In genomic region chr15:39144051-39144450, GRCh38 we compare ENCODE assay signal across 22 cellular contexts.
DNase-seq lines count a peak whose midpoint lies in the region; ATAC-seq and TF ChIP-seq lines count a peak whose summit lies in the region.
"Had no signal": no experiment of that assay in that cellular context is flagged by ENCODE, and none has a peak within 500 bp of the region (broad histone marks: within the 10 kb centered on the region; RNA-seq: fewer than 3 reads in every experiment).

No MANE protein-coding gene starts in this region.

- POLR2A ChIA-PET in activated CD8-positive, alpha-beta T cell treated with anti-CD3 and anti-CD28 coated beads for 36 hours (lab: Charles Lee): interaction anchor here (1.2 kb wide), 1 partner anchor 14 kb away, joined by 5 read pairs; no protein-coding TSS in a partner anchor
- POLR2A ChIA-PET in activated CD8-positive, alpha-beta T cell treated with anti-CD3 and anti-CD28 coated beads, Interleukin-2, amount 10 ng/mL, durations not matched to agents 7 days and 5 days (lab: Charles Lee): no interaction called here
- POLR2A ChIA-PET in CD4-positive, alpha-beta T cell (lab: Charles Lee): no interaction called here

- H3K4me3 ChIP-seq in rectal smooth muscle tissue (ENCODE audit: low read length): no peak overlapping the region
- H3K4me3 ChIP-seq: BLaER1, GM12878, PC-9 had no signal

- no peak overlapping the region for H3K4me3 Mint-ChIP-seq in activated CD8-positive, alpha-beta T cell treated with anti-CD3 and anti-CD28 coated beads for 36 hours
- H3K4me3 Mint-ChIP-seq in activated CD8-positive, alpha-beta T cell treated with anti-CD3 and anti-CD28 coated beads, Interleukin-2, amount 10 ng/mL, durations not matched to agents 7 days and 5 days: no peak overlapping the region
- H3K4me3 Mint-ChIP-seq in activated naive CD8-positive, alpha-beta T cell treated with anti-CD3 and anti-CD28 coated beads for 36 hours: no peak overlapping the region
- no peak overlapping the region for H3K4me3 Mint-ChIP-seq in CD4-positive, alpha-beta T cell
- H3K4me3 Mint-ChIP-seq: CD8-positive, alpha-beta T cell; H9 had no signal

- H3K36me3 ChIP-seq in rectal smooth muscle tissue (ENCODE audit: control insufficient read depth, insufficient read depth, low read length): no peaks in the 10 kb centered on the region
- H3K36me3 ChIP-seq: BLaER1 had no signal

- peaks cover 8% of the 10 kb centered on the region for H3K36me3 Mint-ChIP-seq in activated CD8-positive, alpha-beta T cell treated with anti-CD3 and anti-CD28 coated beads for 36 hours (ENCODE audit: low read depth)
- H3K36me3 Mint-ChIP-seq in activated CD8-positive, alpha-beta T cell treated with anti-CD3 and anti-CD28 coated beads, Interleukin-2, amount 10 ng/mL, durations not matched to agents 7 days and 5 days (ENCODE audit: low read depth): no peaks in the 10 kb centered on the region
- peaks cover 11% of the 10 kb centered on the region for H3K36me3 Mint-ChIP-seq in activated naive CD8-positive, alpha-beta T cell treated with anti-CD3 and anti-CD28 coated beads for 36 hours
- H3K36me3 Mint-ChIP-seq in CD4-positive, alpha-beta T cell (ENCODE audit: low read depth): no peaks in the 10 kb centered on the region
- H3K36me3 Mint-ChIP-seq: CD8-positive, alpha-beta T cell had no signal

- H3K27ac Mint-ChIP-seq in activated CD8-positive, alpha-beta T cell treated with anti-CD3 and anti-CD28 coated beads for 36 hours: peak overlapping the region; percentile 88
- no peak overlapping the region for H3K27ac Mint-ChIP-seq in activated CD8-positive, alpha-beta T cell treated with anti-CD3 and anti-CD28 coated beads, Interleukin-2, amount 10 ng/mL, durations not matched to agents 7 days and 5 days
- H3K27ac Mint-ChIP-seq in activated naive CD8-positive, alpha-beta T cell treated with anti-CD3 and anti-CD28 coated beads for 36 hours: peak overlapping the region; percentile 91
- no peak overlapping the region for H3K27ac Mint-ChIP-seq in CD4-positive, alpha-beta T cell
- H3K27ac Mint-ChIP-seq: CD8-positive, alpha-beta T cell had no signal

- TF ChIP-seq CTCF in activated CD8-positive, alpha-beta T cell treated with anti-CD3 and anti-CD28 coated beads for 36 hours (IDR thresholded peaks at IDR 0.05): no peak
- no peak for TF ChIP-seq CTCF in CD4-positive, alpha-beta T cell (IDR thresholded peaks at IDR 0.05)

- peaks cover 15% of the 10 kb centered on the region for H3K4me1 ChIP-seq in rectal smooth muscle tissue (ENCODE audit: control insufficient read depth, insufficient read depth, low read length)

- peaks cover 4% of the 10 kb centered on the region for H3K9me3 Mint-ChIP-seq in activated CD8-positive, alpha-beta T cell treated with anti-CD3 and anti-CD28 coated beads for 36 hours
- H3K9me3 Mint-ChIP-seq in activated CD8-positive, alpha-beta T cell treated with anti-CD3 and anti-CD28 coated beads, Interleukin-2, amount 10 ng/mL, durations not matched to agents 7 days and 5 days (ENCODE audit: insufficient read depth): no peaks in the 10 kb centered on the region
- H3K9me3 Mint-ChIP-seq in activated naive CD8-positive, alpha-beta T cell treated with anti-CD3 and anti-CD28 coated beads for 36 hours: peaks cover 3% of the 10 kb centered on the region
- no peaks in the 10 kb centered on the region for H3K9me3 Mint-ChIP-seq in CD4-positive, alpha-beta T cell
- H3K9me3 Mint-ChIP-seq: CD8-positive, alpha-beta T cell; H9 had no signal

- peaks cover 32% of the 10 kb centered on the region for H3K4me1 Mint-ChIP-seq in activated CD8-positive, alpha-beta T cell treated with anti-CD3 and anti-CD28 coated beads for 36 hours (ENCODE audit: low read depth)
- peaks cover 25% of the 10 kb centered on the region for H3K4me1 Mint-ChIP-seq in activated CD8-positive, alpha-beta T cell treated with anti-CD3 and anti-CD28 coated beads, Interleukin-2, amount 10 ng/mL, durations not matched to agents 7 days and 5 days (ENCODE audit: low read depth)
- peaks cover 35% of the 10 kb centered on the region for H3K4me1 Mint-ChIP-seq in activated naive CD8-positive, alpha-beta T cell treated with anti-CD3 and anti-CD28 coated beads for 36 hours
- no peaks in the 10 kb centered on the region for H3K4me1 Mint-ChIP-seq in CD4-positive, alpha-beta T cell (ENCODE audit: low read depth)

- intact Hi-C loops in activated CD8-positive, alpha-beta T cell treated with anti-CD3 and anti-CD28 coated beads for 36 hours (cut with micrococcal nuclease): no loop called here
- intact Hi-C loops in CD4-positive, alpha-beta T cell (cut with DNase I, micrococcal nuclease): no loop called here

- ATAC-seq in activated CD8-positive, alpha-beta T cell treated with anti-CD3 and anti-CD28 coated beads for 36 hours: no peak
- ATAC-seq in activated CD8-positive, alpha-beta T cell treated with anti-CD3 and anti-CD28 coated beads, Interleukin-2, amount 10 ng/mL, durations not matched to agents 7 days and 5 days: no peak
- no peak for ATAC-seq in CD4-positive, alpha-beta T cell (ENCODE audit: poor library complexity)
- ATAC-seq: CD8-positive, alpha-beta T cell; HepG2 had no signal

- H3K9ac ChIP-seq in rectal smooth muscle tissue (ENCODE audit: low read length): no peak overlapping the region
- H3K9ac ChIP-seq: BLaER1, KMS-11 had no signal

- H3K9me3 ChIP-seq in CD4-positive, alpha-beta T cell (ENCODE audit: control insufficient read depth, low read length): no peaks in the 10 kb centered on the region
- H3K9me3 ChIP-seq: BLaER1 had no signal

- H3K27ac ChIP-seq in rectal smooth muscle tissue (ENCODE audit: low read depth, low read length): peak overlapping the region; percentile 34
- H3K27ac ChIP-seq in CD4-positive, alpha-beta T cell (ENCODE audit: low read depth, low read length): no peak overlapping the region
- H3K27ac ChIP-seq: BLaER1, KMS-11, PC-9, RWPE1 had no signal

- peaks cover 8% of the 10 kb centered on the region for H3K27me3 Mint-ChIP-seq in activated CD8-positive, alpha-beta T cell treated with anti-CD3 and anti-CD28 coated beads for 36 hours
- peaks cover 3% of the 10 kb centered on the region for H3K27me3 Mint-ChIP-seq in activated CD8-positive, alpha-beta T cell treated with anti-CD3 and anti-CD28 coated beads, Interleukin-2, amount 10 ng/mL, durations not matched to agents 7 days and 5 days (ENCODE audit: low read depth)
- peaks cover 16% of the 10 kb centered on the region for H3K27me3 Mint-ChIP-seq in activated naive CD8-positive, alpha-beta T cell treated with anti-CD3 and anti-CD28 coated beads for 36 hours
- no peaks in the 10 kb centered on the region for H3K27me3 Mint-ChIP-seq in CD4-positive, alpha-beta T cell

- no peak for DNase-seq in activated CD8-positive, alpha-beta T cell treated with anti-CD3 and anti-CD28 coated beads for 36 hours
- DNase-seq in activated CD8-positive, alpha-beta T cell treated with anti-CD3 and anti-CD28 coated beads, Interleukin-2, amount 10 ng/mL, durations not matched to agents 7 days and 5 days: no peak
- DNase-seq in LHCN-M2 (ENCODE audit: low read depth) (peak; percentile 61), NCI-H128 (lab: John Stamatoyannopoulos, UW; ENCODE audit: unreplicated experiment) (no peak)
- no peak for DNase-seq in activated naive CD8-positive, alpha-beta T cell treated with anti-CD3 and anti-CD28 coated beads for 36 hours
- no peak for DNase-seq in CD4-positive, alpha-beta T cell
- DNase-seq: CD8-positive, alpha-beta T cell; DMS53; EL; H9; NCI-H1048; NCI-H1436 treated with DMSO at 0.1 percent for 48 hours; NCI-H2029; NCI-H345; NCI-H524 treated with DMSO at 0.1 percent for 48 hours; PC-9 had no signal

- no peaks in the 10 kb centered on the region for H3K27me3 ChIP-seq in rectal smooth muscle tissue (ENCODE audit: control insufficient read depth, insufficient read depth, low read length)
- H3K27me3 ChIP-seq in CD4-positive, alpha-beta T cell (ENCODE audit: control insufficient read depth, insufficient read depth, low read length): no peaks in the 10 kb centered on the region
- H3K27me3 ChIP-seq: BLaER1 had no signal

- CTCF ChIA-PET in activated CD8-positive, alpha-beta T cell treated with anti-CD3 and anti-CD28 coated beads for 36 hours (lab: Charles Lee): interaction anchor here (1.0 to 2.3 kb wide), 4 partner anchors 10 to 436 kb away, joined by 3 to 7 read pairs (median 4); no protein-coding TSS in a partner anchor
- CTCF ChIA-PET in activated CD8-positive, alpha-beta T cell treated with anti-CD3 and anti-CD28 coated beads, Interleukin-2, amount 10 ng/mL, durations not matched to agents 7 days and 5 days (lab: Charles Lee): interaction anchor here (0.7 to 1.8 kb wide), 4 partner anchors 18 to 580 kb away, joined by 3 to 6 read pairs (median 4); partner anchors contain the start of gene RASGRP1
- CTCF ChIA-PET in CD4-positive, alpha-beta T cell (lab: Charles Lee): interaction anchor here (1.2 kb wide), 1 partner anchor 9 kb away, joined by 4 read pairs; no protein-coding TSS in a partner anchor

Comparison
In these comparisons a context has a peak if more than half of its experiments do, and no peak if none do; other contexts are left out.
1. H3K27ac Mint-ChIP-seq: peak in activated CD8-positive, alpha-beta T cell treated with anti-CD3 and anti-CD28 coated beads for 36 hours (single experiment) and activated naive CD8-positive, alpha-beta T cell treated with anti-CD3 and anti-CD28 coated beads for 36 hours (single experiment); none in activated CD8-positive, alpha-beta T cell treated with anti-CD3 and anti-CD28 coated beads, Interleukin-2, amount 10 ng/mL, durations not matched to agents 7 days and 5 days (single experiment) and CD4-positive, alpha-beta T cell (single experiment).